Comparison of ENCODE assay signal across 1 cellular context in genomic region chr10:13161267-13162012, GRCh38.
TF ChIP-seq lines count a peak whose summit lies in the region.

MCM10 (plus strand) TSS chr10:13161558; CDS start chr10:13164203, 2,645 bp downstream.

TF ChIP-seq in HepG2, 621 proteins besides CTCF, POLR2A, EP300 and RAD21 (continued from another document and continues in another):
- TF ChIP-seq TAF15 (IDR thresholded peaks at IDR 0.05; ENCODE audit: low read depth, low read length, poor library complexity, severe bottlenecking) (no peak), PRDM10 (CRISPR knock-in tag; IDR thresholded peaks at IDR 0.05; ENCODE audit: low read depth) (no peak), GMEB1 (CRISPR knock-in tag; IDR thresholded peaks at IDR 0.05; ENCODE audit: borderline replicate concordance) (peak; percentile 99), ZNF30 (CRISPR knock-in tag; IDR thresholded peaks at IDR 0.05) (no peak), MXD4 (CRISPR knock-in tag; IDR thresholded peaks at IDR 0.05) (peak; percentile 75; the same call in 1 of the 2 replicates), PHF8 (CRISPR knock-in tag; IDR thresholded peaks at IDR 0.05) (peak; percentile 73), IRF9 (CRISPR knock-in tag; IDR thresholded peaks at IDR 0.05; ENCODE audit: borderline replicate concordance) (no peak), HMGXB3 (CRISPR knock-in tag; IDR thresholded peaks at IDR 0.05; ENCODE audit: borderline replicate concordance) (no peak), ZNF232 (CRISPR knock-in tag; IDR thresholded peaks at IDR 0.05; ENCODE audit: borderline replicate concordance) (0 out of 2 replicates have a peak, but pooled peaks have one; percentile 32), ZFP36 (IDR thresholded peaks at IDR 0.05; ENCODE audit: borderline replicate concordance, low read depth, low read length, partially characterized antibody) (no peak), YY1 (IDR thresholded peaks at IDR 0.05; ENCODE audit: insufficient read depth, insufficient replicate concordance, low read depth, low read length) (peak; percentile 99), DPF2 (CRISPR knock-in tag; IDR thresholded peaks at IDR 0.05; ENCODE audit: borderline replicate concordance, low read depth) (no peak), TCF12 (IDR thresholded peaks at IDR 0.05) (no peak), TCF12 (CRISPR knock-in tag; IDR thresholded peaks at IDR 0.05) (no peak), E2F2 (CRISPR knock-in tag; IDR thresholded peaks at IDR 0.05; ENCODE audit: borderline replicate concordance) (no peak), PCBP1 (IDR thresholded peaks at IDR 0.05; ENCODE audit: borderline replicate concordance, low read depth, low read length) (no peak), FOSL2 (CRISPR knock-in tag; IDR thresholded peaks at IDR 0.05) (no peak), EEA1 (CRISPR knock-in tag; IDR thresholded peaks at IDR 0.05; ENCODE audit: borderline replicate concordance) (no peak), DMTF1 (CRISPR knock-in tag; IDR thresholded peaks at IDR 0.05) (no peak), MTA3 (CRISPR knock-in tag; IDR thresholded peaks at IDR 0.05) (no peak), DZIP1 (CRISPR knock-in tag; IDR thresholded peaks at IDR 0.05) (no peak), RNF2 (conservative IDR thresholded peaks at IDR 0.05; ENCODE audit: low read depth) (0 out of 2 replicates have a peak, but pooled peaks have one; percentile 58), BRD4 (CRISPR knock-in tag; IDR thresholded peaks at IDR 0.05) (no peak), SRSF1 (optimal IDR thresholded peaks at IDR 0.05; ENCODE audit: low read depth, low read length) (no peak), ZBTB14 (CRISPR knock-in tag; IDR thresholded peaks at IDR 0.05) (no peak), JUNB (CRISPR knock-in tag; IDR thresholded peaks at IDR 0.05; ENCODE audit: borderline replicate concordance) (no peak), ZNF713 (CRISPR knock-in tag; IDR thresholded peaks at IDR 0.05) (no peak), SMARCC2 (IDR thresholded peaks at IDR 0.05) (no peak), ATF7-NPFF (CRISPR knock-in tag; IDR thresholded peaks at IDR 0.05; ENCODE audit: low read depth) (peak; percentile 88; the same call in 1 of the 2 replicates), NR2C2 (CRISPR knock-in tag; IDR thresholded peaks at IDR 0.05; ENCODE audit: borderline replicate concordance) (no peak; the same call in 1 of the 2 replicates), ZNF34 (CRISPR knock-in tag; IDR thresholded peaks at IDR 0.05; ENCODE audit: borderline replicate concordance) (no peak), MED1 (CRISPR knock-in tag; IDR thresholded peaks at IDR 0.05) (peak; percentile 37; the same call in 1 of the 2 replicates), KLF6 (CRISPR knock-in tag; IDR thresholded peaks at IDR 0.05) (no peak; the same call in 1 of the 2 replicates), ZEB1 (IDR thresholded peaks at IDR 0.05; ENCODE audit: insufficient replicate concordance, low read depth) (no peak), FOXK2 (IDR thresholded peaks at IDR 0.05) (no peak), ZFP37 (CRISPR knock-in tag; IDR thresholded peaks at IDR 0.05; ENCODE audit: borderline replicate concordance) (no peak), ZNF614 (CRISPR knock-in tag; IDR thresholded peaks at IDR 0.05; ENCODE audit: borderline replicate concordance) (0 out of 2 replicates have a peak, but pooled peaks have one; percentile 16), SALL1 (CRISPR knock-in tag; IDR thresholded peaks at IDR 0.05) (peak; percentile 84), PATZ1 (CRISPR knock-in tag; IDR thresholded peaks at IDR 0.05) (peak; percentile 59; the same call in 1 of the 2 replicates), ZNF274 (CRISPR knock-in tag; IDR thresholded peaks at IDR 0.05) (no peak)
